Comparison of ENCODE assay signal across 12 cellular contexts in genomic region chr7:16660702-16661464, GRCh38. TPM values are rescaled to one million over a fixed set of nuclear protein-coding genes. Genes with fewer than 3 reads are reported as not detected.
DNase-seq lines count a peak whose midpoint lies in the region; ATAC-seq and TF ChIP-seq lines count a peak whose summit lies in the region.
"Had no signal": no experiment of that assay in that cellular context is flagged by ENCODE, and none has a peak within 500 bp of the region (broad histone marks: within the 10 kb centered on the region; RNA-seq: fewer than 3 reads in every experiment).

No MANE protein-coding gene starts in this region.

- ATAC-seq in psoas muscle = peak; percentile 81 to 91 (median 86)

- intact Hi-C loops in psoas muscle (cut with DNase I) (no loop called here), ovary (cut with DNase I) (no loop called here)

- 49 to 66% (median 53%) methylated on average over 5 of the region's 5 CpGs for WGBS in psoas muscle, 3 donors
- 86 to 89% (median 87%) methylated on average over 5 of the region's 5 CpGs for WGBS in ovary, 3 donors

- H3K36me3 ChIP-seq in psoas muscle (ENCODE audit: insufficient read depth in 1 of 2, low read depth in 1 of 2) (peaks cover 0 to 5% of the 10 kb centered on the region in 2 donors), ovary (no peaks in the 10 kb centered on the region)

- H3K27ac ChIP-seq in psoas muscle (peak overlapping the region; percentile 82), ovary (no peak overlapping the region)
- H3K27ac ChIP-seq: 22Rv1, SJCRH30 had no signal

- TF ChIP-seq EP300 in ovary (IDR thresholded peaks at IDR 0.05) = no peak

- no peak overlapping the region for H3K4me3 ChIP-seq in epithelial cell of esophagus (ENCODE audit: low read length)
- peak overlapping the region; percentile 41 for H3K4me3 ChIP-seq in psoas muscle
- no peak overlapping the region for H3K4me3 ChIP-seq in ovary
- H3K4me3 ChIP-seq: lung, SJCRH30 had no signal

- H3K4me1 ChIP-seq in psoas muscle = peaks cover 65% of the 10 kb centered on the region
- H3K4me1 ChIP-seq in ovary (ENCODE audit: insufficient read depth) = peaks cover 3% of the 10 kb centered on the region

- H3K27me3 ChIP-seq in psoas muscle (ENCODE audit: insufficient read depth in 3 of 3, low read length in 2 of 3) (no peaks in the 10 kb centered on the region), ovary (no peaks in the 10 kb centered on the region)
- H3K27me3 ChIP-seq: SJCRH30 had no signal

- DNase-seq in NCI-H1694 treated with DMSO at 0.1 percent for 48 hours (lab: John Stamatoyannopoulos, UW) (peak; percentile 12), NCI-H1694 (lab: John Stamatoyannopoulos, UW) (no peak), NCI-H345 treated with DMSO at 0.1 percent for 48 hours (lab: John Stamatoyannopoulos, UW; ENCODE audit: unreplicated experiment) (peak; percentile 26), epithelial cell of esophagus (ENCODE audit: low read depth) (peak; percentile 72), psoas muscle (no peak), cerebellum (ENCODE audit: low spot score) (no peak), ovary (no peak)
- no peak for DNase-seq in stimulated activated CD4-positive, alpha-beta T cell treated with anti-CD3 and anti-CD28 coated beads, Interleukin-1b, Interleukin-23, amount 100 ng/mL, for 48 hours
- DNase-seq: amygdala had no signal

- TF ChIP-seq CTCF in epithelial cell of esophagus (IDR thresholded peaks at IDR 0.05; ENCODE audit: insufficient read depth, low read depth, low read length, missing control alignments) (no peak), psoas muscle (IDR thresholded peaks at IDR 0.05) (no peak), ovary (IDR thresholded peaks at IDR 0.05) (no peak)

- no peaks in the 10 kb centered on the region for H3K9me3 ChIP-seq in psoas muscle
- H3K9me3 ChIP-seq in ovary = no peaks in the 10 kb centered on the region

- TF ChIP-seq POLR2A in ovary (IDR thresholded peaks at IDR 0.05) = no peak

RNA-seq across cellular contexts. Expression of gene BZW2, which starts 14.9 kb away (rescaled TPM):
- total RNA-seq in psoas muscle (100 to 1,000 TPM; 133 to 163 (median 155) TPM), cerebellum (65.6 TPM), ovary (10 to 100 TPM; 17.2 to 41.0 (median 22.5) TPM)
- polyA plus RNA-seq in psoas muscle (100 to 1,000 TPM in 2 of 3 donors, 10 to 100 TPM in 1; 83.7 to 133 (median 101) TPM), ovary (10 to 100 TPM; 18.6 to 23.2 TPM)

RNA-seq across cellular contexts. Expression of gene ANKMY2, which starts 15.3 kb away (rescaled TPM):
- total RNA-seq in psoas muscle (10 to 100 TPM in 3 of 4 donors, 1 to 10 TPM in 1; 7.7 to 16.2 (median 11.3) TPM), cerebellum (37.8 TPM), ovary (10 to 100 TPM in 6 of 7 donors, 1 to 10 TPM in 1; 9.9 to 26.2 (median 21.7) TPM)
- polyA plus RNA-seq in psoas muscle (1 to 10 TPM; 4.5 to 9.9 (median 5.9) TPM), ovary (10 to 100 TPM; 14.7 to 26.5 TPM)

Comparison
In these comparisons a context has a peak if more than half of its experiments do, and no peak if none do; other contexts are left out.
1. DNase-seq: peak in NCI-H1694 treated with DMSO at 0.1 percent for 48 hours (single experiment), NCI-H345 treated with DMSO at 0.1 percent for 48 hours (single experiment) and epithelial cell of esophagus (single experiment); none in NCI-H1694 (single experiment), psoas muscle (0 of 2), stimulated activated CD4-positive, alpha-beta T cell treated with anti-CD3 and anti-CD28 coated beads, Interleukin-1b, Interleukin-23, amount 100 ng/mL, for 48 hours (single experiment), cerebellum (single experiment) and ovary (0 of 5).